1 cellular context compared by ENCODE assay signal in genomic region chr6:71396410-71396801, GRCh38.
TF ChIP-seq lines count a peak whose summit lies in the region.

No MANE protein-coding gene starts in this region.

TF ChIP-seq in HepG2, 621 proteins besides CTCF, POLR2A, EP300 and RAD21 (continued from another document):
- no peak for TF ChIP-seq ZBTB33 (CRISPR knock-in tag; IDR thresholded peaks at IDR 0.05)
TF ChIP-seq in HepG2: peak in this region for 0.
